In genomic region chr18:32968228-32968627, GRCh38 we compare ENCODE assay signal across 25 cellular contexts.
"Had no signal": no experiment of that assay in that cellular context is flagged by ENCODE, and none has a peak within 500 bp of the region (broad histone marks: within the 10 kb centered on the region; RNA-seq: fewer than 3 reads in every experiment).

No MANE protein-coding gene starts in this region.

- H3K36me3 ChIP-seq: neural progenitor cell, ovary, right lobe of liver, sigmoid colon, suprapubic skin, tibial artery, transverse colon, upper lobe of right lung, uterus had no signal

- H3K27ac ChIP-seq: neural progenitor cell, ovary, parathyroid adenoma, psoas muscle, right lobe of liver, sigmoid colon, suprapubic skin, testis, tibial artery, transverse colon, upper lobe of right lung, uterus had no signal

- ATAC-seq: natural killer cell; psoas muscle; right cardiac atrium; right lobe of liver; stimulated activated effector memory CD8-positive, alpha-beta T cell treated with anti-CD3 and anti-CD28 coated beads, Interleukin-12 subunit alpha, Interleukin-12 subunit beta, amount 100 ng/mL, for 72 hours; stimulated activated naive B cell treated with anti-CD40 and anti-IgM and Interleukin-4, amounts not matched to agents 10 μg/mL and 1 μg/mL and 100 μg/mL, for 72 hours; upper lobe of right lung had no signal

- H3K79me2 ChIP-seq: parathyroid adenoma had no signal

- H3K9ac ChIP-seq: neural progenitor cell, parathyroid adenoma had no signal

- H3K4me3 ChIP-seq: neural progenitor cell, ovary, psoas muscle, right lobe of liver, sigmoid colon, suprapubic skin, testis, tibial artery, transverse colon, upper lobe of right lung, uterus had no signal

- H3K27me3 ChIP-seq: neural progenitor cell, ovary, right lobe of liver, sigmoid colon, suprapubic skin, testis, tibial artery, transverse colon, upper lobe of right lung, uterus had no signal

- H3K4me1 ChIP-seq: neural progenitor cell, parathyroid adenoma, psoas muscle, right lobe of liver, sigmoid colon, suprapubic skin, testis, tibial artery, transverse colon, upper lobe of right lung, uterus had no signal

- H3K9me3 ChIP-seq: ovary, psoas muscle, right lobe of liver, sigmoid colon, suprapubic skin, testis, transverse colon, upper lobe of right lung, uterus had no signal

- DNase-seq: natural killer cell; occipital lobe; ovary; posterior cingulate gyrus; psoas muscle; right cardiac atrium; right lobe of liver; sigmoid colon; small intestine; stimulated activated CD4-positive, alpha-beta T cell treated with anti-CD3 and anti-CD28 coated beads, Interleukin-15, amount 100 ng/mL, for 24 hours; stimulated activated CD4-positive, alpha-beta T cell treated with anti-CD3 and anti-CD28 coated beads, Interleukin-2, amount 100 ng/mL, for 24 hours; stimulated activated CD4-positive, alpha-beta T cell treated with anti-CD3 and anti-CD28 coated beads, Interleukin-2, amount 100 ng/mL, for 48 hours; stimulated activated CD4-positive, alpha-beta T cell treated with anti-CD3 and anti-CD28 coated beads, Interleukin-4, amount 100 ng/mL, for 24 hours; stimulated activated naive B cell treated with anti-CD40 and anti-IgM and Interleukin-4, amounts not matched to agents 10 μg/mL and 1 μg/mL and 100 μg/mL, for 72 hours; stimulated activated naive CD4-positive, alpha-beta T cell treated with Interleukin-2 at 50 U/mL for 16 hours; substantia nigra; testis; tibial artery; transverse colon; upper lobe of right lung; uterus had no signal

- H2AFZ ChIP-seq: neural progenitor cell, parathyroid adenoma had no signal

- H3K4me2 ChIP-seq: neural progenitor cell had no signal
